8 cellular contexts compared by ENCODE assay signal in genomic region chr22:38953577-38954413, GRCh38. TPM values are rescaled to one million over a fixed set of nuclear protein-coding genes. Genes with fewer than 3 reads are reported as not detected.
DNase-seq lines count a peak whose midpoint lies in the region; ATAC-seq and TF ChIP-seq lines count a peak whose summit lies in the region.

No MANE protein-coding gene starts in this region.

- no peak overlapping the region for H3K18ac ChIP-seq in mesenchymal stem cell (ENCODE audit: low read depth in 1 of 2, low read length in 2 of 2)

- no peak overlapping the region for H2AK5ac ChIP-seq in mesenchymal stem cell (ENCODE audit: low read length, severe bottlenecking)

- no peaks in the 10 kb centered on the region for H3K9me3 Mint-ChIP-seq in activated CD4-positive, alpha-beta memory T cell treated with anti-CD3 and anti-CD28 coated beads, Interleukin-2, amount 10 ng/mL, durations not matched to agents 7 days and 5 days

- H2BK120ac ChIP-seq in mesenchymal stem cell (ENCODE audit: low read depth, low read length) = no peak overlapping the region

- no peak for TF ChIP-seq EP300 in tibial nerve (IDR thresholded peaks at IDR 0.05)

- no peak overlapping the region for H4K91ac ChIP-seq in mesenchymal stem cell (ENCODE audit: low read length)

- H3K23ac ChIP-seq in mesenchymal stem cell (ENCODE audit: low read length in 2 of 2) = peak overlapping the region in 1 of 2 experiments; percentile 35

- peaks cover 2% of the 10 kb centered on the region for H3K27me3 Mint-ChIP-seq in activated CD4-positive, alpha-beta memory T cell treated with anti-CD3 and anti-CD28 coated beads, Interleukin-2, amount 10 ng/mL, durations not matched to agents 7 days and 5 days

- no peaks in the 10 kb centered on the region for H3K79me1 ChIP-seq in mesenchymal stem cell (replicated peaks; ENCODE audit: low read length, poor library complexity, severe bottlenecking)

- H3K9ac ChIP-seq in mesenchymal stem cell (ENCODE audit: low read length) = no peak overlapping the region

- H3K27ac Mint-ChIP-seq in activated CD4-positive, alpha-beta memory T cell treated with anti-CD3 and anti-CD28 coated beads, Interleukin-2, amount 10 ng/mL, durations not matched to agents 7 days and 5 days = peak overlapping the region; percentile 82

- H3K4me3 Mint-ChIP-seq in activated CD4-positive, alpha-beta memory T cell treated with anti-CD3 and anti-CD28 coated beads, Interleukin-2, amount 10 ng/mL, durations not matched to agents 7 days and 5 days = peak overlapping the region; percentile 52

- no peak overlapping the region for H2BK12ac ChIP-seq in mesenchymal stem cell (ENCODE audit: low read length in 2 of 2)

- POLR2A ChIA-PET in activated CD4-positive, alpha-beta memory T cell treated with anti-CD3 and anti-CD28 coated beads, Interleukin-2, amount 10 ng/mL, durations not matched to agents 7 days and 5 days (lab: Charles Lee) = interaction anchor here (0.9 to 1.9 kb wide), 7 partner anchors 11 to 365 kb away, joined by 3 to 12 read pairs (median 4); partner anchors contain the start of genes CBX6 and RPL3

- H3K27ac ChIP-seq in mesenchymal stem cell (ENCODE audit: low read length, poor library complexity, severe bottlenecking) = no peak overlapping the region
- H3K27ac ChIP-seq in tibial nerve = no peak overlapping the region

- H3K4me1 ChIP-seq in mesenchymal stem cell (ENCODE audit: control insufficient read depth, insufficient read depth, low read depth, low read length) = peaks cover 1% of the 10 kb centered on the region
- H3K4me1 ChIP-seq in tibial nerve = no peaks in the 10 kb centered on the region

- DNase-seq in activated CD4-positive, alpha-beta memory T cell treated with anti-CD3 and anti-CD28 coated beads, Interleukin-2, amount 10 ng/mL, durations not matched to agents 7 days and 5 days = peak; percentile 86
- DNase-seq in mesenchymal stem cell (peak; percentile 7), tibial nerve (ENCODE audit: low spot score in 2 of 2) (no peak), NCI-H1092 treated with DMSO at 0.1 percent for 48 hours (lab: John Stamatoyannopoulos, UW) (no peak), DMS153 treated with DMSO at 0.1 percent for 48 hours (lab: John Stamatoyannopoulos, UW; ENCODE audit: unreplicated experiment) (no peak), SHP77 treated with DMSO at 0.1 percent for 48 hours (lab: John Stamatoyannopoulos, UW) (no peak)

- CTCF ChIA-PET in activated CD4-positive, alpha-beta memory T cell treated with anti-CD3 and anti-CD28 coated beads, Interleukin-2, amount 10 ng/mL, durations not matched to agents 7 days and 5 days (lab: Charles Lee) = interaction anchor here (1.1 to 2.5 kb wide), 5 partner anchors 19 to 84 kb away, joined by 4 to 11 read pairs (median 5); no protein-coding TSS in a partner anchor

- no peak overlapping the region for H3K4ac ChIP-seq in mesenchymal stem cell (ENCODE audit: low read depth in 1 of 2, low read length in 2 of 2)

- peaks cover 48% of the 10 kb centered on the region for H3K4me1 Mint-ChIP-seq in activated CD4-positive, alpha-beta memory T cell treated with anti-CD3 and anti-CD28 coated beads, Interleukin-2, amount 10 ng/mL, durations not matched to agents 7 days and 5 days

- H4K8ac ChIP-seq in mesenchymal stem cell (ENCODE audit: low read length) = no peak overlapping the region

- TF ChIP-seq POLR2A in tibial nerve (IDR thresholded peaks at IDR 0.05) = no peak

- no peak overlapping the region for H2AFZ ChIP-seq in mesenchymal stem cell (ENCODE audit: low read depth, low read length)

- H3K4me3 ChIP-seq in mesenchymal stem cell (ENCODE audit: insufficient read depth in 1 of 2, low read depth in 1 of 2, low read length in 2 of 2) = no peak overlapping the region
- no peak overlapping the region for H3K4me3 ChIP-seq in tibial nerve

- no peak for TF ChIP-seq CTCF in tibial nerve (IDR thresholded peaks at IDR 0.05)

- peaks cover 76 to 88% of the 10 kb centered on the region in 2 experiments for H3K27me3 ChIP-seq in mesenchymal stem cell (ENCODE audit: control insufficient read depth in 1 of 2, insufficient read depth in 1 of 2, low read length in 2 of 2)
- H3K27me3 ChIP-seq in tibial nerve = no peaks in the 10 kb centered on the region

- ATAC-seq in GM19351 (IDR thresholded peaks at IDR 0.05; ENCODE audit: unreplicated experiment) (peak; percentile 79), HG03342 (IDR thresholded peaks at IDR 0.05; ENCODE audit: unreplicated experiment) (peak; percentile 53)

- H3K4me2 ChIP-seq in mesenchymal stem cell (ENCODE audit: low read length, poor library complexity, severe bottlenecking) = no peak overlapping the region

- H2BK5ac ChIP-seq in mesenchymal stem cell (ENCODE audit: low read depth, low read length, poor library complexity, severe bottlenecking) = no peak overlapping the region

- WGBS in mesenchymal stem cell = 85% methylated on average over 15 of the region's 15 CpGs
- 67 to 71% methylated on average over 10 to 11 of the region's 15 CpGs for WGBS in tibial nerve, 2 donors

- H2BK15ac ChIP-seq in mesenchymal stem cell (ENCODE audit: low read depth, poor library complexity, severe bottlenecking) = no peak overlapping the region

- H3K36me3 Mint-ChIP-seq in activated CD4-positive, alpha-beta memory T cell treated with anti-CD3 and anti-CD28 coated beads, Interleukin-2, amount 10 ng/mL, durations not matched to agents 7 days and 5 days (ENCODE audit: low read depth) = no peaks in the 10 kb centered on the region

- H3K36me3 ChIP-seq in mesenchymal stem cell (ENCODE audit: control insufficient read depth in 1 of 2, insufficient read depth in 2 of 2, low read depth in 1 of 2, low read length in 2 of 2) (no peaks in the 10 kb centered on the region), tibial nerve (no peaks in the 10 kb centered on the region)

- H3K14ac ChIP-seq in mesenchymal stem cell (ENCODE audit: low read length in 2 of 2) = peak overlapping the region in 1 of 2 experiments; percentile 11

- no peaks in the 10 kb centered on the region for H3K9me3 ChIP-seq in mesenchymal stem cell (ENCODE audit: control insufficient read depth, low read length)
- no peaks in the 10 kb centered on the region for H3K9me3 ChIP-seq in tibial nerve

RNA-seq across cellular contexts. Expression of gene APOBEC3A, which starts 3.6 kb away (rescaled TPM):
- total RNA-seq in activated CD4-positive, alpha-beta memory T cell treated with anti-CD3 and anti-CD28 coated beads, Interleukin-2, amount 10 ng/mL, durations not matched to agents 7 days and 5 days = not detected
- polyA plus RNA-seq in mesenchymal stem cell (2013, experiment 1 of 2) = not detected
- not detected for polyA plus RNA-seq in mesenchymal stem cell (2013, experiment 2 of 2)
- 1 to 10 TPM in 1 of 4 donors, not detected in 3; 3.3 TPM for total RNA-seq in tibial nerve

RNA-seq across cellular contexts. Expression of gene APOBEC3B, which starts 28.4 kb away (rescaled TPM):
- 10 to 100 TPM; 51.6 to 51.9 TPM for total RNA-seq in activated CD4-positive, alpha-beta memory T cell treated with anti-CD3 and anti-CD28 coated beads, Interleukin-2, amount 10 ng/mL, durations not matched to agents 7 days and 5 days
- polyA plus RNA-seq in mesenchymal stem cell (2013, experiment 1 of 2) = 5.4 TPM
- polyA plus RNA-seq in mesenchymal stem cell (2013, experiment 2 of 2) = 5.1 TPM
- 1 to 10 TPM in 1 of 4 donors, under 1 TPM in 2, not detected in 1; 0.39 to 3.3 (median 0.60) TPM for total RNA-seq in tibial nerve

Comparison
In these comparisons a context has a peak if more than half of its experiments do, and no peak if none do; other contexts are left out.
1. DNase-seq: peak in activated CD4-positive, alpha-beta memory T cell treated with anti-CD3 and anti-CD28 coated beads, Interleukin-2, amount 10 ng/mL, durations not matched to agents 7 days and 5 days (single experiment) and mesenchymal stem cell (single experiment); none in tibial nerve (0 of 2), NCI-H1092 treated with DMSO at 0.1 percent for 48 hours (single experiment), DMS153 treated with DMSO at 0.1 percent for 48 hours (single experiment) and SHP77 treated with DMSO at 0.1 percent for 48 hours (single experiment).
2. RNA of gene APOBEC3B, which starts 28.4 kb away (total RNA-seq): 51.6 to 51.9 TPM in activated CD4-positive, alpha-beta memory T cell treated with anti-CD3 and anti-CD28 coated beads, Interleukin-2, amount 10 ng/mL, durations not matched to agents 7 days and 5 days; 0.39 to 3.3 TPM in tibial nerve; every median in the first group is over 10 times any median in the second.